9 cellular contexts compared by ENCODE assay signal in the genomic region with DNA sequence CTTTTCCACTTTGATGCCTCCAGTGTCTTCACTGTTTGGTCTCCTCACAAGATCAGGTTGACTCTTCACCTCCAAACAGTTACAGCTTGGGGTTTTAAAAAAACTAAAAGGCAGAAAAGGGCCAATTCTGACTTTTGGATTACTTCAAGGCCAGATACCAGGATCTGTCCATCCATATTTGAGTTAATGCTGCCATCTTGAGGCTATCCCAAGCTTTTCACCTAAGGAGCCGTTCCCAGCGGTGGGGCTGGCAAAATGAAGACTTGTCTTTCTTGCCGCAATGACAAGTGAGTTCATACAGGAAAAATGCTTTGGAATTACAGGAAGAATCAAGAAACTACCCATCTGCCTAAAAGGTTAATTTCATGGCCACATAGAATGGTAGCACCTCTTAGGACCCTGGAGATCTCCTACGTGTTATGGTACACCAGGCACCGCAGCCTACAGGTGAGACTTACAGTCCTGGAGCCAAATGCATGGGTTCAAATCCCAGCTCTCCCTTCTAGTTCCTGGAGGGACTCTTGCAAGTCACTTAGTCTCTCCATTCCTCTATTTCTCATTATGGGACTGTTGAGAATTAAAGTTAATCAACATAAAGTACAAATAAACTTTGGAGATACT. TPM values are rescaled to one million over a fixed set of nuclear protein-coding genes. Genes with fewer than 3 reads are reported as not detected.
DNase-seq lines count a peak whose midpoint lies in the region; ATAC-seq and TF ChIP-seq lines count a peak whose summit lies in the region.
"Had no signal": no experiment of that assay in that cellular context is flagged by ENCODE, and none has a peak within 500 bp of the region (broad histone marks: within the 10 kb centered on the region; RNA-seq: fewer than 3 reads in every experiment).

No MANE protein-coding gene starts in this region.

- DNase-seq in BE2C (no peak), RPMI8226 (peak; percentile 59), nephron progenitor cell (peak; percentile 47), KG1 (lab: John Stamatoyannopoulos, UW) (no peak)

- H3K9me3 ChIP-seq in BE2C, result no peaks in the 10 kb centered on the region

- H3K27me3 Mint-ChIP-seq in nephron progenitor cell (ENCODE audit: low read depth, poor library complexity), result peaks cover 27% of the 10 kb centered on the region

- H3K4me3 ChIP-seq in BE2C (ENCODE audit: low read depth, low read length), result no peak overlapping the region

- H3K4me1 ChIP-seq in BE2C, result no peaks in the 10 kb centered on the region

- H3K27me3 ChIP-seq in BE2C, result no peaks in the 10 kb centered on the region

- H3K4me3 Mint-ChIP-seq in nephron progenitor cell, result no peak overlapping the region
- H3K4me3 Mint-ChIP-seq: T-helper 1 cell treated with Interleukin-12 subunit alpha and Interleukin-12 subunit beta and Interleukin-4 antibody, amounts not matched to agents 30 μg/mL and 1 μg/mL, for 36 hours had no signal

- no peak overlapping the region for H3K27ac Mint-ChIP-seq in nephron progenitor cell
- H3K27ac Mint-ChIP-seq: T-helper 1 cell treated with Interleukin-12 subunit alpha and Interleukin-12 subunit beta and Interleukin-4 antibody, amounts not matched to agents 30 μg/mL and 1 μg/mL, for 36 hours had no signal

- TF ChIP-seq CTCF in BE2C (IDR thresholded peaks at IDR 0.05; ENCODE audit: low read depth, low read length) (peak; percentile 49), GM12874 (IDR thresholded peaks at IDR 0.05; ENCODE audit: insufficient read depth, low read depth, low read length) (peak; percentile 36), nephron progenitor cell (IDR thresholded peaks at IDR 0.05) (peak; percentile 65)

- no peaks in the 10 kb centered on the region for H3K36me3 Mint-ChIP-seq in nephron progenitor cell (ENCODE audit: low read depth)

- H3K4me1 Mint-ChIP-seq in nephron progenitor cell, result no peaks in the 10 kb centered on the region

- peak; percentile 54 for ATAC-seq in HG03565 (IDR thresholded peaks at IDR 0.05; ENCODE audit: unreplicated experiment)
- ATAC-seq in esophagus mucosa, result peak; percentile 56
- ATAC-seq in HG03039 (IDR thresholded peaks at IDR 0.05; ENCODE audit: unreplicated experiment), result no peak

- no peaks in the 10 kb centered on the region for H3K9me3 Mint-ChIP-seq in nephron progenitor cell
- H3K9me3 Mint-ChIP-seq: T-helper 1 cell treated with Interleukin-12 subunit alpha and Interleukin-12 subunit beta and Interleukin-4 antibody, amounts not matched to agents 30 μg/mL and 1 μg/mL, for 36 hours had no signal

- H3K36me3 ChIP-seq in BE2C, result no peaks in the 10 kb centered on the region

RNA-seq across cellular contexts. Expression of gene OR5B21, which starts 6.0 kb away (rescaled TPM):
- polyA plus RNA-seq in BE2C (2012; ENCODE audit: insufficient read depth, insufficient read length, low read depth), result not detected
- not detected for total RNA-seq in esophagus mucosa

Comparison
In these comparisons a context has a peak if more than half of its experiments do, and no peak if none do; other contexts are left out.
1. DNase-seq: peak in RPMI8226 (single experiment) and nephron progenitor cell (single experiment); none in BE2C (single experiment) and KG1 (single experiment).
2. Peak in every context shown above with its lines, with median percentiles within 50 percentile points of each other: CTCF ChIP-seq.